In the genomic region with DNA sequence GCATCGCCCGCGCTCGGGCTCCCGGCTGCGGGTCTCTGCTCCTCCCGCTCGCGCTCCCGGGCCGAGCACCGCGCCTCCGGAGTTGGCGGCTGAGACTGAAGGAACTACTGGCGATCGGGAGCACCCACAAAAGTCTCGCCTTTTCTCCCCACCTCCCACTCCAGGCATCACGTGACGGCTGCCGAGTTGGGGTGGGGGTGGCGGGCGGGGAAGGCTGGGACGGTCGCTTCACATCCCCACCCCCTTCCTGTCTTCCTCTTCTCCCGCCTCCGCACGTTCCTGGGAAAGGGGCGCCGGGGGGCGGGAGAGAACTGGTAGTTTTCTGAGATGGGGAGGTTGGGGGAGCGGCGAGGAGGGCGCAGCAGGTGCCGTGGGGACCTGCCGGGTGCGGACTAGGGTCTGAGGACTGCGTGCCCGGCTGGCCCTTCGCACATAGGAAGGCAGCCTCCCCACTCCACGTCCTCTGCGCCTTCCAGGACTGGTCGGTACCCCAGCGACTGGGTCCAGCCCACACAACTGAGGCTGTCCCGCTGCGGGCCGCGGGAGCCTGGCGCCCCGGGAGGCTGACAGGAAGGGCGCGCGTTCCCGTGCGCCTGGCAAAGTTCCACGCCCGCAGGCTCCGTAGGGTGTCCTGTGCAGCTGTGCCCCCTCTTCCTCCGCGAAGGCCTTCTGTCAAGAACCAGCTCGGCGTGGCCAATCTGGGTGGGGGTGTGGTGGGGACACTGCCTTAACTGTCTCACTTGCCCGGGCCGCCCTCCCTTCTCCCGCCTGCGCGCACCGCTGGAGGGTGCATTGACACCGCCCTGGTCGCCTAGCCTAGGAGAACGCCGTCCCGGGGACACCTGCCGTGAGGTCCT, we compare ENCODE assay signal across 9 cellular contexts. TPM values are rescaled to one million over a fixed set of nuclear protein-coding genes. Genes with fewer than 3 reads are reported as not detected.
DNase-seq lines count a peak whose midpoint lies in the region; ATAC-seq, FAIRE-seq and TF ChIP-seq lines count a peak whose summit lies in the region.
"Had no signal": no experiment of that assay in that cellular context is flagged by ENCODE, and none has a peak within 500 bp of the region (broad histone marks: within the 10 kb centered on the region; RNA-seq: fewer than 3 reads in every experiment).

A gene with protein sequence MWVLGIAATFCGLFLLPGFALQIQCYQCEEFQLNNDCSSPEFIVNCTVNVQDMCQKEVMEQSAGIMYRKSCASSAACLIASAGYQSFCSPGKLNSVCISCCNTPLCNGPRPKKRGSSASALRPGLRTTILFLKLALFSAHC (minus strand): TSS at position 102 of the 857 bp plus-strand sequence. CDS start 273 bp downstream, outside the sequence.

- peak within 1 kb of the TSS; percentile 86 for H3K4me2 ChIP-seq in GM23248 (ENCODE audit: unreplicated experiment)

- peak; percentile 16 for DNase-seq in GM23248
- DNase-seq in RCC 7860 (ENCODE audit: low spot score) = peak; percentile 53
- DNase-seq in glomerular visceral epithelial cell (ENCODE audit: extremely low spot score) = peak; percentile 68
- peak; percentile 8 to 82 (median 48) for DNase-seq in pancreas
- no peak for DNase-seq in OCI-M1 (lab: John Stamatoyannopoulos, UW)

- peak; percentile 55 to 80 (median 74) for ATAC-seq in pancreas
- no peak for ATAC-seq in HG03135 (IDR thresholded peaks at IDR 0.05; ENCODE audit: unreplicated experiment)
- ATAC-seq in HG02623 (IDR thresholded peaks at IDR 0.05; ENCODE audit: unreplicated experiment) = no peak
- no peak for ATAC-seq in GM18909 (IDR thresholded peaks at IDR 0.05; ENCODE audit: poor library complexity, unreplicated experiment)

- peak within 1 kb of the TSS; percentile 29; the same call in 1 of the 2 replicates for H2AFZ ChIP-seq in GM23248

- H3K4me1 ChIP-seq in GM23248 (ENCODE audit: insufficient read depth) (peaks cover 5% of the 10 kb centered on the region; the same call in 1 of the 2 replicates), pancreas (peaks cover 0 to 4% (median 0%) of the 10 kb centered on the region in 3 donors)

- no peak within 1 kb of the TSS for H3K9ac ChIP-seq in GM23248

- intact Hi-C loops in pancreas (cut with DNase I) = no loop called here

- H3K9me3 ChIP-seq in GM23248 (ENCODE audit: low read depth) = no peaks in the 10 kb centered on the region
- H3K9me3 ChIP-seq in pancreas = no peaks in the 10 kb centered on the region

- H3K36me3 ChIP-seq in GM23248 (ENCODE audit: low read depth) (no peaks in the 10 kb centered on the region), pancreas (no peaks in the 10 kb centered on the region)

- no peaks in the 10 kb centered on the region for H3F3A ChIP-seq in GM23248 (ENCODE audit: insufficient read depth)

- H3K9me2 ChIP-seq in GM23248 (ENCODE audit: insufficient read depth) = no peaks in the 10 kb centered on the region

- H3K27me3 ChIP-seq in GM23248 (replicated peaks; ENCODE audit: insufficient read depth) (peaks cover 46% of the 10 kb centered on the region), pancreas (peaks cover 0 to 7% (median 0%) of the 10 kb centered on the region in 4 donors)

- H3K4me3 ChIP-seq in GM23248 = peak within 1 kb of the TSS; percentile 65
- H3K4me3 ChIP-seq in pancreas = peak within 1 kb of the TSS; percentile 43 to 68 (median 52)

- 5 to 6% methylated on average over 49 to 59 of the region's 74 CpGs for WGBS in GM23248 (ENCODE audit: low coverage in 1 of 2, low lambda C conversion rate in 2 of 2, missing lambda C conversion rate in 2 of 2), 2 experiments
- 0 to 1% methylated on average over 57 to 74 of the region's 74 CpGs for WGBS in pancreas, 2 donors

- no peaks in the 10 kb centered on the region for H4K20me1 ChIP-seq in GM23248 (ENCODE audit: insufficient read depth)

- TF ChIP-seq CTCF in pancreas (IDR thresholded peaks at IDR 0.05) = no peak

- in situ Hi-C loops in GM23248 (cut with MboI) = no loop called here

- no peaks in the 10 kb centered on the region for H3K79me2 ChIP-seq in GM23248 (ENCODE audit: insufficient read depth)

- H3K27ac ChIP-seq in GM23248 (no peak within 1 kb of the TSS), pancreas (peak within 1 kb of the TSS in 3 of 4 donors; percentile 31 to 69 (median 68))

- FAIRE-seq in RCC 7860 (lab: Jason Lieb, UNC) (no peak), pancreas (lab: Jason Lieb, UNC) (no peak)
- FAIRE-seq: islet of Langerhans had no signal

RNA-seq across cellular contexts. Expression of the gene that starts here (rescaled TPM):
- 0.11 TPM in 1 of 2 replicates, not detected in the other for total RNA-seq in GM23248 (2014; rRNA removed; shearing (Covaris generic))
- polyA plus RNA-seq in GM23248 (2016; fragmentation: Nextera tagmentation; extraction: Ambion mirVana) (0.43 and 0.51 TPM in 2 replicates), pancreas (1 to 10 TPM; 3.8 to 5.0 TPM)
- 10 to 100 TPM in 2 of 6 donors, 1 to 10 TPM in 4; 1.1 to 20.5 (median 3.4) TPM for total RNA-seq in pancreas

Comparison
In these comparisons a context has a peak if more than half of its experiments do, and no peak if none do; other contexts are left out.
1. Peak in DNase-seq, H3K4me3 ChIP-seq and H3K4me2 ChIP-seq in GM23248; RNA of the gene not detected or under 1 TPM.
2. ATAC-seq: peak in pancreas (4 of 4); none in HG03135 (single experiment), HG02623 (single experiment) and GM18909 (single experiment).